ENCODE assay signal across 1 cellular context in the genomic region with DNA sequence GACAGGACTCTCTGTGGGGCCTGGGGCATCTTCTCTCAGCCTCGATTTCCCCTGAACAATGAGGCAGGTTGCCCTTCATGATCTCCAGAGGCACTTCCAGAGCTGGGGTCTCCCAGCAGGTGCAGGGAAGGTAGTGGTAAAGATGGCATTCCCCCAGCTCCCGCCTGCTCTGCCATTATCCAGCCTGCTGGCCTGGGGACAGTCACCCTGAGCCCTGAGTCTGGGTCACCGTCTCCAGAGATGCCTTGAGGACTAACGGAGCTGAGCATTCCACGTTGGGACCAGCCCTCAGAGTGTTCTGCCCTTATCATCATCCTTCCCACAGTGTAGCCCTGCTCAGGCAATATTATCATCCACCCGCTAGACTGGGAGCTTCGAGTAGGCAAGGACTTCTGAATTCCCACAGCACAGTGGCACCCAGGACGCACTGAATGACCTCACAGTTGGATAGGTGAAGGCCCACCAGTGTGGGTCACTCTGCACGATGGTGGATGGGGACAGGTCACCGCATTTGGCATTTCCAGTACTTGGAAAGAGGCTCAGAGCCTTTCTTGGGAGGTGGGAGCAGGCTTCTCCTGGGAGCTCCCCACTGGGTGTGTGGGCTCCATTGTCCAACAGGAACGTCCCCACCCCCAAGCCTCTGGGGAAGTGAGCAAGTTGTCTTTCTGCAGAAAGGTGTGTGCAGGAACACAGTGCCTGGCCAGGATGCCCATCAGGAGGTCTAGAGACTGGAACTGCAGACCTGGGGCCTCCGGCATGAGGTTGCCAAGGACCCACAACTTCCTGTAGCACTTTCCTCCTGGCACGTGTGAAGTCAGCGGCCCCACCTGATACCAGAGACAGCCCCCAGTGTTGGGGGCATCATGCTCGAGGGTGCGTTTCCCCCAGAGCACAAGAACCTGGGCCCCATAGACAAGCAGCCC.
TF ChIP-seq lines count a peak whose summit lies in the region.

No MANE protein-coding gene starts in this region.

TF ChIP-seq in WTC11, 78 proteins besides CTCF, POLR2A, EP300 and RAD21:
- TF ChIP-seq, protein P1, sequence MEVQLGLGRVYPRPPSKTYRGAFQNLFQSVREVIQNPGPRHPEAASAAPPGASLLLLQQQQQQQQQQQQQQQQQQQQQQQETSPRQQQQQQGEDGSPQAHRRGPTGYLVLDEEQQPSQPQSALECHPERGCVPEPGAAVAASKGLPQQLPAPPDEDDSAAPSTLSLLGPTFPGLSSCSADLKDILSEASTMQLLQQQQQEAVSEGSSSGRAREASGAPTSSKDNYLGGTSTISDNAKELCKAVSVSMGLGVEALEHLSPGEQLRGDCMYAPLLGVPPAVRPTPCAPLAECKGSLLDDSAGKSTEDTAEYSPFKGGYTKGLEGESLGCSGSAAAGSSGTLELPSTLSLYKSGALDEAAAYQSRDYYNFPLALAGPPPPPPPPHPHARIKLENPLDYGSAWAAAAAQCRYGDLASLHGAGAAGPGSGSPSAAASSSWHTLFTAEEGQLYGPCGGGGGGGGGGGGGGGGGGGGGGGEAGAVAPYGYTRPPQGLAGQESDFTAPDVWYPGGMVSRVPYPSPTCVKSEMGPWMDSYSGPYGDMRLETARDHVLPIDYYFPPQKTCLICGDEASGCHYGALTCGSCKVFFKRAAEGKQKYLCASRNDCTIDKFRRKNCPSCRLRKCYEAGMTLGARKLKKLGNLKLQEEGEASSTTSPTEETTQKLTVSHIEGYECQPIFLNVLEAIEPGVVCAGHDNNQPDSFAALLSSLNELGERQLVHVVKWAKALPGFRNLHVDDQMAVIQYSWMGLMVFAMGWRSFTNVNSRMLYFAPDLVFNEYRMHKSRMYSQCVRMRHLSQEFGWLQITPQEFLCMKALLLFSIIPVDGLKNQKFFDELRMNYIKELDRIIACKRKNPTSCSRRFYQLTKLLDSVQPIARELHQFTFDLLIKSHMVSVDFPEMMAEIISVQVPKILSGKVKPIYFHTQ (CRISPR knock-in tag; IDR thresholded peaks at IDR 0.05): no peak
- TF ChIP-seq CREB1 (CRISPR knock-in tag; IDR thresholded peaks at IDR 0.05) (no peak), ZNF263 (CRISPR knock-in tag; IDR thresholded peaks at IDR 0.05; ENCODE audit: low read depth) (no peak), ELF4 (CRISPR knock-in tag; IDR thresholded peaks at IDR 0.05; ENCODE audit: low read depth) (no peak), GABPB1 (CRISPR knock-in tag; IDR thresholded peaks at IDR 0.05) (no peak), ARID4B (CRISPR knock-in tag; IDR thresholded peaks at IDR 0.05; ENCODE audit: borderline replicate concordance) (no peak), AFF4 (CRISPR knock-in tag; IDR thresholded peaks at IDR 0.05; ENCODE audit: borderline replicate concordance) (no peak), ETV6 (CRISPR knock-in tag; IDR thresholded peaks at IDR 0.05) (no peak), SMAD3 (CRISPR knock-in tag; IDR thresholded peaks at IDR 0.05; ENCODE audit: borderline replicate concordance) (no peak), TEAD4 (CRISPR knock-in tag; IDR thresholded peaks at IDR 0.05) (no peak), RORB (CRISPR knock-in tag; IDR thresholded peaks at IDR 0.05) (no peak), ZNF138 (CRISPR knock-in tag; conservative IDR thresholded peaks at IDR 0.05) (no peak), ATF2 (CRISPR knock-in tag; IDR thresholded peaks at IDR 0.05; ENCODE audit: borderline replicate concordance, low read depth) (no peak), ZSCAN18 (CRISPR knock-in tag; IDR thresholded peaks at IDR 0.05) (no peak), TCF7 (CRISPR knock-in tag; IDR thresholded peaks at IDR 0.05; ENCODE audit: low read depth) (no peak)
- TF ChIP-seq, protein P2, sequence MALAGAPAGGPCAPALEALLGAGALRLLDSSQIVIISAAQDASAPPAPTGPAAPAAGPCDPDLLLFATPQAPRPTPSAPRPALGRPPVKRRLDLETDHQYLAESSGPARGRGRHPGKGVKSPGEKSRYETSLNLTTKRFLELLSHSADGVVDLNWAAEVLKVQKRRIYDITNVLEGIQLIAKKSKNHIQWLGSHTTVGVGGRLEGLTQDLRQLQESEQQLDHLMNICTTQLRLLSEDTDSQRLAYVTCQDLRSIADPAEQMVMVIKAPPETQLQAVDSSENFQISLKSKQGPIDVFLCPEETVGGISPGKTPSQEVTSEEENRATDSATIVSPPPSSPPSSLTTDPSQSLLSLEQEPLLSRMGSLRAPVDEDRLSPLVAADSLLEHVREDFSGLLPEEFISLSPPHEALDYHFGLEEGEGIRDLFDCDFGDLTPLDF (CRISPR knock-in tag; IDR thresholded peaks at IDR 0.05): no peak
- TF ChIP-seq, protein P3, sequence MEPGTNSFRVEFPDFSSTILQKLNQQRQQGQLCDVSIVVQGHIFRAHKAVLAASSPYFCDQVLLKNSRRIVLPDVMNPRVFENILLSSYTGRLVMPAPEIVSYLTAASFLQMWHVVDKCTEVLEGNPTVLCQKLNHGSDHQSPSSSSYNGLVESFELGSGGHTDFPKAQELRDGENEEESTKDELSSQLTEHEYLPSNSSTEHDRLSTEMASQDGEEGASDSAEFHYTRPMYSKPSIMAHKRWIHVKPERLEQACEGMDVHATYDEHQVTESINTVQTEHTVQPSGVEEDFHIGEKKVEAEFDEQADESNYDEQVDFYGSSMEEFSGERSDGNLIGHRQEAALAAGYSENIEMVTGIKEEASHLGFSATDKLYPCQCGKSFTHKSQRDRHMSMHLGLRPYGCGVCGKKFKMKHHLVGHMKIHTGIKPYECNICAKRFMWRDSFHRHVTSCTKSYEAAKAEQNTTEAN (CRISPR knock-in tag; IDR thresholded peaks at IDR 0.05): no peak
